In genomic region chr3:32700244-32700643, GRCh38 we compare ENCODE assay signal across 17 cellular contexts.
"Had no signal": no experiment of that assay in that cellular context is flagged by ENCODE, and none has a peak within 500 bp of the region (broad histone marks: within the 10 kb centered on the region; RNA-seq: fewer than 3 reads in every experiment).

No MANE protein-coding gene starts in this region.

- H2AFZ ChIP-seq: hepatocyte had no signal

- H3K4me3 ChIP-seq: colonic mucosa, hepatocyte, sigmoid colon, skin epidermis had no signal

- H3K27me3 Mint-ChIP-seq: naive thymus-derived CD8-positive, alpha-beta T cell had no signal

- H3K36me3 ChIP-seq: colonic mucosa, neutrophil, sigmoid colon had no signal

- DNase-seq: colonic mucosa; effector CD4-positive, alpha-beta T cell; endodermal cell; foreskin keratinocyte; head of caudate nucleus; kidney; left colon; naive thymus-derived CD8-positive, alpha-beta T cell; sigmoid colon; stimulated activated CD4-positive, alpha-beta T cell treated with anti-CD3 and anti-CD28 coated beads, Interleukin-2, amount 100 ng/mL, for 24 hours; stimulated activated CD4-positive, alpha-beta T cell treated with anti-CD3 and anti-CD28 coated beads, Interleukin-4, amount 100 ng/mL, for 4 hours; stimulated activated naive CD4-positive, alpha-beta T cell; trophoblast cell had no signal

- H3K27ac ChIP-seq: colonic mucosa, foreskin keratinocyte, hepatocyte, neutrophil, sigmoid colon, skin epidermis had no signal

- H3K4me1 ChIP-seq: colonic mucosa, foreskin keratinocyte had no signal

- H3K4me2 ChIP-seq: hepatocyte had no signal

- H3K4me3 Mint-ChIP-seq: endodermal cell; naive thymus-derived CD8-positive, alpha-beta T cell had no signal

- H3K9me3 ChIP-seq: colonic mucosa, neutrophil, sigmoid colon had no signal

- H3K9me3 Mint-ChIP-seq: endodermal cell; naive thymus-derived CD8-positive, alpha-beta T cell had no signal

- ATAC-seq: foreskin keratinocyte; left colon; naive thymus-derived CD8-positive, alpha-beta T cell had no signal

- H3K27me3 ChIP-seq: colonic mucosa, foreskin keratinocyte, hepatocyte, neutrophil, sigmoid colon had no signal

- FAIRE-seq: endothelial cell of umbilical vein, kidney had no signal

- H3K27ac Mint-ChIP-seq: endodermal cell; naive thymus-derived CD8-positive, alpha-beta T cell had no signal
